8 cellular contexts compared by ENCODE assay signal in the genomic region with DNA sequence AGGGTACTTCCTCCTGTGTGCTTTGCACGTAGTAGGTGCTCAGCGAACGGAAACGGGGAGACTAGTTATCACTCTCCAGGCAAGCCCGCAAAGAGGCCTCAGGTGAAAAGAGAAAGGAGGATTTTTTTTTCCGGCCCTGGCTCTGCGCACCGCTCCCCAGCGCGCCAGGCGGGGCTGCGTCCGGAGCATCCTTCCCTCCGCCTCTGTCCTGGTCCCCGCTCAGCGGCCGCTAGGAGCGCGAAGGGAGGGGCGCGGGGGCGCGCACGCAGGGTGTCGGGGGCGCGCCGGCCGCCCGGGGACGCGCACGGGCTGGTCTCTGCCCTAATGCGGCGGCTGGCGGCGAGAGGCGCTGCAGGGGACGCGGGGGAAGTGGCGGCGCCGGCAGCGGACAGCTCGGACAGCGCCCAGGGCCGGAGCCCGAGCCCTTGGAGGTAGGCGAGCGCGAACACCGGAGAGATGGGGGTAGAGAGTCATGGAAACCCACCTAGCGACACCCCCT. TPM values are rescaled to one million over a fixed set of nuclear protein-coding genes. Genes with fewer than 3 reads are reported as not detected.
DNase-seq lines count a peak whose midpoint lies in the region; TF ChIP-seq lines count a peak whose summit lies in the region.

No MANE protein-coding gene starts in this region.

- H3K36me3 Mint-ChIP-seq in activated naive CD8-positive, alpha-beta T cell treated with anti-CD3 and anti-CD28 coated beads for 36 hours = no peaks in the 10 kb centered on the region

- intact Hi-C loops in posterior cingulate gyrus (cut with DNase I) = loop anchor here (5.0 kb wide), 1 partner anchor 39 kb away; no protein-coding TSS in a partner anchor

- H3K4me3 Mint-ChIP-seq in activated naive CD8-positive, alpha-beta T cell treated with anti-CD3 and anti-CD28 coated beads for 36 hours = no peak overlapping the region

- peak overlapping the region; percentile 82 to 85 for H3K27ac ChIP-seq in right atrium auricular region

- H3K27me3 ChIP-seq in right atrium auricular region = no peaks in the 10 kb centered on the region

- no peak overlapping the region for H3K27ac Mint-ChIP-seq in activated naive CD8-positive, alpha-beta T cell treated with anti-CD3 and anti-CD28 coated beads for 36 hours

- no peaks in the 10 kb centered on the region for H3K9me3 Mint-ChIP-seq in activated naive CD8-positive, alpha-beta T cell treated with anti-CD3 and anti-CD28 coated beads for 36 hours

- H3K9me3 ChIP-seq in right atrium auricular region = no peaks in the 10 kb centered on the region

- peak; percentile 40 to 81 for DNase-seq in NCI-H524 (lab: John Stamatoyannopoulos, UW)
- no peak for DNase-seq in NCI-H524 treated with DMSO at 0.1 percent for 48 hours (lab: John Stamatoyannopoulos, UW)
- DNase-seq in NCI-H460 (ENCODE audit: extremely low read depth, low read depth) = peak; percentile 59
- peak; percentile 72 for DNase-seq in activated naive CD8-positive, alpha-beta T cell treated with anti-CD3 and anti-CD28 coated beads for 36 hours
- no peak for DNase-seq in right atrium auricular region (ENCODE audit: low spot score)
- DNase-seq in posterior cingulate gyrus = peak; percentile 75 to 98 (median 86)
- DNase-seq in T-helper 9 cell = no peak
- no peak for DNase-seq in NOMO-1 treated with dmso at 0.1 percent for 144 hours (lab: John Stamatoyannopoulos, UW; ENCODE audit: unreplicated experiment)

- H3K27me3 Mint-ChIP-seq in activated naive CD8-positive, alpha-beta T cell treated with anti-CD3 and anti-CD28 coated beads for 36 hours = peaks cover 57% of the 10 kb centered on the region

- peak overlapping the region; percentile 61 to 69 for H3K4me3 ChIP-seq in right atrium auricular region

- H3K36me3 ChIP-seq in right atrium auricular region = no peaks in the 10 kb centered on the region

- peaks cover 0 to 33% of the 10 kb centered on the region in 2 donors for H3K4me1 ChIP-seq in right atrium auricular region

- H3K4me1 Mint-ChIP-seq in activated naive CD8-positive, alpha-beta T cell treated with anti-CD3 and anti-CD28 coated beads for 36 hours = peaks cover 3% of the 10 kb centered on the region

- TF ChIP-seq CTCF in right atrium auricular region (IDR thresholded peaks at IDR 0.05) = peak in 1 of 2 donors; percentile 61

RNA-seq across cellular contexts. Expression of gene NFASC, which starts 42.3 kb away (rescaled TPM):
- 0.12 and 0.52 TPM in 2 replicates for total RNA-seq in NCI-H460 (2014; rRNA removed; shearing (Covaris generic))
- 0.63 TPM in 1 of 2 replicates, not detected in the other for polyA plus RNA-seq in NCI-H460 (2014; cell fraction: nucleus; rRNA removed)
- under 1 TPM; 0.06 to 0.37 TPM for total RNA-seq in activated naive CD8-positive, alpha-beta T cell treated with anti-CD3 and anti-CD28 coated beads for 36 hours
- total RNA-seq in right atrium auricular region = 10 to 100 TPM; 38.5 to 45.9 TPM

Comparison
In these comparisons a context has a peak if more than half of its experiments do, and no peak if none do; other contexts are left out.
1. DNase-seq: peak in NCI-H524 (2 of 2), NCI-H460 (single experiment), activated naive CD8-positive, alpha-beta T cell treated with anti-CD3 and anti-CD28 coated beads for 36 hours (single experiment) and posterior cingulate gyrus (10 of 10); none in NCI-H524 treated with DMSO at 0.1 percent for 48 hours (single experiment), right atrium auricular region (single experiment), T-helper 9 cell (single experiment) and NOMO-1 treated with dmso at 0.1 percent for 144 hours (single experiment).
2. RNA of gene NFASC, which starts 42.3 kb away (total RNA-seq): 38.5 to 45.9 TPM in right atrium auricular region; 0.12 to 0.52 TPM in NCI-H460 and 0.06 to 0.37 TPM in activated naive CD8-positive, alpha-beta T cell treated with anti-CD3 and anti-CD28 coated beads for 36 hours; every median in the first group is over 10 times any median in the second.